37 cellular contexts compared by ENCODE assay signal in the genomic region with DNA sequence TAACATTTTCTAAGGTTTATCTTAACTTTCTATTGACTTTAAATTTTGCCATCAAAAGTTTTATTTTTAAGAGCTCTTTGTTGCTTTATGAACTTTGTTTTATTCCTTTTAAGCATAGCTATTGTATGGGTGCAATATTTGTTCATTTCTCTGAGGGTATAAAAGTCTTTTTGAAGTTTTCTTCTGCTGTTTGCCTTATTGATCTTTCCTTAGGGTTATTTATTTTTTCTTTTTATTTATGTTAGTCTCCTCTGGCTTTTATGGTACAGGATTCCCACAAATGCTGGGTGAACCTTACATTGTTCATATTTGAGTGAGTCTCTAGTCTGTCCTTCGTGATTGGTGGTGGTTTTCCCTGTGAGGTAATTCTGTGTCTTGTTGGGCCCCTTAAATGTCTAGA.
"Had no signal": no experiment of that assay in that cellular context is flagged by ENCODE, and none has a peak within 500 bp of the region (broad histone marks: within the 10 kb centered on the region; RNA-seq: fewer than 3 reads in every experiment).

No MANE protein-coding gene starts in this region.

- H3K36me3 ChIP-seq: ascending aorta, cardiac muscle cell had no signal

- H3K27ac Mint-ChIP-seq: activated B cell treated with CpG ODN at 0.5 μM for 24 hours; activated CD4-positive, alpha-beta memory T cell treated with anti-CD3 and anti-CD28 coated beads, Interleukin-2, amount 10 ng/mL, durations not matched to agents 7 days and 5 days; activated CD4-positive, alpha-beta T cell treated with anti-CD3 and anti-CD28 coated beads, Interleukin-2, amount 10 ng/mL, durations not matched to agents 24 days and 14 days; activated CD8-positive, alpha-beta memory T cell treated with anti-CD3 and anti-CD28 coated beads, Interleukin-2, amount 10 ng/mL, durations not matched to agents 7 days and 5 days; activated CD8-positive, alpha-beta T cell treated with anti-CD3 and anti-CD28 coated beads, Interleukin-2, amount 10 ng/mL, durations not matched to agents 7 days and 5 days; activated naive CD4-positive, alpha-beta T cell treated with anti-CD3 and anti-CD28 coated beads, Interleukin-2, amount 10 ng/mL, durations not matched to agents 7 days and 5 days; activated naive CD4-positive, alpha-beta T cell treated with anti-CD3 and anti-CD28 coated beads, Interleukin-2, amount 50 U/mL, for 24 hours; activated naive CD8-positive, alpha-beta T cell; activated naive CD8-positive, alpha-beta T cell treated with anti-CD3 and anti-CD28 coated beads, Interleukin-2, amount 10 ng/mL, durations not matched to agents 7 days and 5 days; activated naive CD8-positive, alpha-beta T cell treated with anti-CD3 and anti-CD28 coated beads, Interleukin-2, amount 50 U/mL, for 24 hours; activated T-cell treated with anti-CD3 and anti-CD28 coated beads, Interleukin-2, amount 50 U/mL, for 24 hours; activated T-helper 2 cell treated with anti-CD3 and anti-CD28 coated beads, Interferon-gamma antibody, Interleukin-2, Interleukin-4, amounts not matched to agents 10 μg/mL and 5 μg/mL and 100 μg/mL, durations not matched to agents 14 hours and 24 hours and 36 hours; brain; T-helper 1 cell treated with Interleukin-12 subunit alpha and Interleukin-12 subunit beta and Interleukin-4 antibody, amounts not matched to agents 30 μg/mL and 1 μg/mL, for 36 hours; T-helper 2 cell treated with Interferon-gamma antibody and Interleukin-4, amounts not matched to agents 5 μg/mL and 100 μg/mL, for 36 hours had no signal

- H3K4me3 ChIP-seq: ascending aorta, cardiac muscle cell had no signal

- H3K27me3 ChIP-seq: ascending aorta, cardiac muscle cell had no signal

- H3K4me1 Mint-ChIP-seq: activated B cell treated with CpG ODN at 0.5 μM for 24 hours; activated CD4-positive, alpha-beta memory T cell treated with anti-CD3 and anti-CD28 coated beads, Interleukin-2, amount 10 ng/mL, durations not matched to agents 7 days and 5 days; activated CD4-positive, alpha-beta T cell treated with anti-CD3 and anti-CD28 coated beads, Interleukin-2, amount 10 ng/mL, durations not matched to agents 24 days and 14 days; activated CD8-positive, alpha-beta memory T cell treated with anti-CD3 and anti-CD28 coated beads, Interleukin-2, amount 10 ng/mL, durations not matched to agents 7 days and 5 days; activated naive CD4-positive, alpha-beta T cell treated with anti-CD3 and anti-CD28 coated beads, Interleukin-2, amount 10 ng/mL, durations not matched to agents 7 days and 5 days; activated naive CD4-positive, alpha-beta T cell treated with anti-CD3 and anti-CD28 coated beads, Interleukin-2, amount 50 U/mL, for 24 hours; activated naive CD8-positive, alpha-beta T cell treated with anti-CD3 and anti-CD28 coated beads, Interleukin-2, amount 10 ng/mL, durations not matched to agents 7 days and 5 days; activated naive CD8-positive, alpha-beta T cell treated with anti-CD3 and anti-CD28 coated beads, Interleukin-2, amount 50 U/mL, for 24 hours; central memory CD8-positive, alpha-beta T cell had no signal

- H3K27me3 Mint-ChIP-seq: activated B cell treated with CpG ODN at 0.5 μM for 24 hours; activated CD4-positive, alpha-beta memory T cell treated with anti-CD3 and anti-CD28 coated beads, Interleukin-2, amount 10 ng/mL, durations not matched to agents 7 days and 5 days; activated naive CD4-positive, alpha-beta T cell treated with anti-CD3 and anti-CD28 coated beads, Interleukin-2, amount 10 ng/mL, durations not matched to agents 7 days and 5 days; activated naive CD4-positive, alpha-beta T cell treated with anti-CD3 and anti-CD28 coated beads, Interleukin-2, amount 50 U/mL, for 24 hours; brain had no signal

- H3K36me3 Mint-ChIP-seq: activated CD8-positive, alpha-beta memory T cell treated with anti-CD3 and anti-CD28 coated beads, Interleukin-2, amount 10 ng/mL, durations not matched to agents 7 days and 5 days; activated naive CD4-positive, alpha-beta T cell treated with anti-CD3 and anti-CD28 coated beads, Interleukin-2, amount 10 ng/mL, durations not matched to agents 7 days and 5 days; activated naive CD4-positive, alpha-beta T cell treated with anti-CD3 and anti-CD28 coated beads, Interleukin-2, amount 50 U/mL, for 24 hours; activated naive CD8-positive, alpha-beta T cell; activated naive CD8-positive, alpha-beta T cell treated with anti-CD3 and anti-CD28 coated beads, Interleukin-2, amount 10 ng/mL, durations not matched to agents 7 days and 5 days had no signal

- H3K9me3 Mint-ChIP-seq: activated B cell treated with CpG ODN at 0.5 μM for 24 hours; activated CD4-positive, alpha-beta memory T cell treated with anti-CD3 and anti-CD28 coated beads, Interleukin-2, amount 10 ng/mL, durations not matched to agents 7 days and 5 days; activated CD4-positive, alpha-beta T cell treated with anti-CD3 and anti-CD28 coated beads, Interleukin-2, amount 10 ng/mL, durations not matched to agents 24 days and 14 days; activated naive CD4-positive, alpha-beta T cell treated with anti-CD3 and anti-CD28 coated beads, Interleukin-2, amount 10 ng/mL, durations not matched to agents 7 days and 5 days; activated naive CD4-positive, alpha-beta T cell treated with anti-CD3 and anti-CD28 coated beads, Interleukin-2, amount 50 U/mL, for 24 hours; activated naive CD8-positive, alpha-beta T cell treated with anti-CD3 and anti-CD28 coated beads, Interleukin-2, amount 10 ng/mL, durations not matched to agents 7 days and 5 days; activated naive CD8-positive, alpha-beta T cell treated with anti-CD3 and anti-CD28 coated beads, Interleukin-2, amount 50 U/mL, for 24 hours; activated T-cell treated with anti-CD3 and anti-CD28 coated beads, Interleukin-2, amount 50 U/mL, for 24 hours; activated T-helper 2 cell treated with anti-CD3 and anti-CD28 coated beads, Interferon-gamma antibody, Interleukin-2, Interleukin-4, amounts not matched to agents 10 μg/mL and 5 μg/mL and 100 μg/mL, durations not matched to agents 14 hours and 24 hours and 36 hours; central memory CD8-positive, alpha-beta T cell; T-helper 1 cell treated with Interleukin-12 subunit alpha and Interleukin-12 subunit beta and Interleukin-4 antibody, amounts not matched to agents 30 μg/mL and 1 μg/mL, for 36 hours; T-helper 2 cell treated with Interferon-gamma antibody and Interleukin-4, amounts not matched to agents 5 μg/mL and 100 μg/mL, for 36 hours had no signal

- DNase-seq: activated B cell treated with CpG ODN at 0.5 μM for 24 hours; activated CD4-positive, alpha-beta memory T cell treated with anti-CD3 and anti-CD28 coated beads, Interleukin-2, amount 10 ng/mL, durations not matched to agents 7 days and 5 days; activated CD4-positive, alpha-beta T cell treated with anti-CD3 and anti-CD28 coated beads for 4 hours; activated CD4-positive, alpha-beta T cell treated with anti-CD3 and anti-CD28 coated beads, Interleukin-2, amount 10 ng/mL, durations not matched to agents 24 days and 14 days; activated CD4-positive, alpha-beta T cell treated with anti-CD3 and anti-CD28 coated beads, Interleukin-2, amount 50 U/mL, for 48 hours; activated CD4-positive, CD25-positive, alpha-beta regulatory T cell treated with anti-CD3 and anti-CD28 coated beads, Interleukin-2, amount 50 U/mL, for 72 hours; activated CD8-positive, alpha-beta memory T cell treated with anti-CD3 and anti-CD28 coated beads for 24 hours; activated CD8-positive, alpha-beta memory T cell treated with anti-CD3 and anti-CD28 coated beads, Interleukin-2, amount 10 ng/mL, durations not matched to agents 7 days and 5 days; activated CD8-positive, alpha-beta memory T cell treated with anti-CD3 and anti-CD28 coated beads, Interleukin-2, amount 50 U/mL, for 48 hours; activated CD8-positive, alpha-beta T cell treated with anti-CD3 and anti-CD28 coated beads, Interleukin-2, amount 10 ng/mL, durations not matched to agents 7 days and 5 days; activated effector memory CD4-positive, alpha-beta T cell treated with Interleukin-2 at 50 U/mL for 16 hours; activated gamma-delta T cell; activated naive CD4-positive, alpha-beta T cell treated with anti-CD3 and anti-CD28 coated beads, Interleukin-2, amount 10 ng/mL, durations not matched to agents 7 days and 5 days; activated naive CD4-positive, alpha-beta T cell treated with Interleukin-2 at 50 U/mL for 16 hours; activated naive CD8-positive, alpha-beta T cell treated with anti-CD3 and anti-CD28 coated beads, Interleukin-2, amount 10 ng/mL, durations not matched to agents 7 days and 5 days; activated naive CD8-positive, alpha-beta T cell treated with anti-CD3 and anti-CD28 coated beads, Interleukin-2, amount 50 U/mL, for 24 hours; activated T-cell treated with anti-CD3 and anti-CD28 coated beads, Interleukin-2, amount 50 U/mL, for 24 hours; activated T-cell treated with anti-CD3 and anti-CD28 coated beads, Interleukin-2, amount 50 U/mL, for 48 hours; amygdala; anterior cingulate cortex; caudate nucleus; cerebellar nuclear complex; T-helper 1 cell; T-helper 2 cell; T-helper 9 cell had no signal

- H3K4me3 Mint-ChIP-seq: activated B cell treated with CpG ODN at 0.5 μM for 24 hours; activated CD4-positive, alpha-beta memory T cell treated with anti-CD3 and anti-CD28 coated beads, Interleukin-2, amount 10 ng/mL, durations not matched to agents 7 days and 5 days; activated CD4-positive, alpha-beta T cell treated with anti-CD3 and anti-CD28 coated beads, Interleukin-2, amount 10 ng/mL, durations not matched to agents 24 days and 14 days; activated CD8-positive, alpha-beta memory T cell treated with anti-CD3 and anti-CD28 coated beads, Interleukin-2, amount 10 ng/mL, durations not matched to agents 7 days and 5 days; activated CD8-positive, alpha-beta T cell treated with anti-CD3 and anti-CD28 coated beads, Interleukin-2, amount 10 ng/mL, durations not matched to agents 7 days and 5 days; activated naive CD4-positive, alpha-beta T cell treated with anti-CD3 and anti-CD28 coated beads, Interleukin-2, amount 10 ng/mL, durations not matched to agents 7 days and 5 days; activated naive CD4-positive, alpha-beta T cell treated with anti-CD3 and anti-CD28 coated beads, Interleukin-2, amount 50 U/mL, for 24 hours; activated naive CD8-positive, alpha-beta T cell; activated naive CD8-positive, alpha-beta T cell treated with anti-CD3 and anti-CD28 coated beads, Interleukin-2, amount 10 ng/mL, durations not matched to agents 7 days and 5 days; activated naive CD8-positive, alpha-beta T cell treated with anti-CD3 and anti-CD28 coated beads, Interleukin-2, amount 50 U/mL, for 24 hours; activated T-cell treated with anti-CD3 and anti-CD28 coated beads, Interleukin-2, amount 50 U/mL, for 24 hours; brain; central memory CD8-positive, alpha-beta T cell; T-helper 1 cell treated with Interleukin-12 subunit alpha and Interleukin-12 subunit beta and Interleukin-4 antibody, amounts not matched to agents 30 μg/mL and 1 μg/mL, for 36 hours; T-helper 2 cell treated with Interferon-gamma antibody and Interleukin-4, amounts not matched to agents 5 μg/mL and 100 μg/mL, for 36 hours had no signal

- H3K9me3 ChIP-seq: ascending aorta had no signal

- FAIRE-seq: bronchial epithelial cell, TTC549 had no signal

- H3K4me1 ChIP-seq: ascending aorta had no signal

- ATAC-seq: activated CD8-positive, alpha-beta memory T cell treated with anti-CD3 and anti-CD28 coated beads, Interleukin-2, amount 10 ng/mL, durations not matched to agents 7 days and 5 days; activated CD8-positive, alpha-beta T cell treated with anti-CD3 and anti-CD28 coated beads, Interleukin-2, amount 10 ng/mL, durations not matched to agents 7 days and 5 days; activated naive CD8-positive, alpha-beta T cell treated with anti-CD3 and anti-CD28 coated beads, Interleukin-2, amount 50 U/mL, for 24 hours had no signal

- H3K27ac ChIP-seq: ascending aorta, cardiac muscle cell, VCaP had no signal
